ENCODE assay signal across 8 cellular contexts in the genomic region with DNA sequence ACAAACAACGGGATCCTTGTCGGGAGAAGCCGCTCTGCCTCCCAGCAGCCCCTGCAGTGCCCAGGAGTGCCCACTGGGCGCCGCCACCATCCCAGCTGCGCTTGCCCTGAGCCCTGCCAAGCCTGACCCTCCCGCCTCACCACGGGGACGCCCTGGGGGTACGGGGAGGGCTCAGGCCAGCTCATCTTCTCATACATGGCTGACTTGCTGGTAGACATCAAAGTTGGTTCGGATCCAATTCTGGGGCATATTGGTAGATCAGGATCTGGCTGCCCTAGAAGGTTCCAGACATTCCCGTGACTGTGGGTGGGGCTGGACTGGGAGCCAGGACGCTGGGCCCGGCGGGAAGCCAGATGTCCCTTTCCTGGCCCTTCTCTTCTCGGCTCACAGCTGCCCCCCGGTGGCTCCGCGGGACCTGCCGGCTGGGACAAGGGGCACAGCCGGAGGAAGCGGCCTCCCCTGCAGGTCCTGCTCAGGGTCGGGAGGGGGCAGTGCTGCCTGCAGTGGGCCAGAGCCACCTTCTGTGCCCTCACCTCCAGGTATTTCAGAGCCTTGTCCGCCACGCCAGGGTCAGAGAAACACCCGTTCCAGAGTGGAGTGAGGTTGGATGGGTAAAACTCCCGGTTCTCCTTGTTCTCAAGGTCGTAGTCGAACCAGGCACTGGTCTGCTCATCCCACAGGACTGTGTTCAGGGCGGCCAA. TPM values are rescaled to one million over a fixed set of nuclear protein-coding genes. Genes with fewer than 3 reads are reported as not detected.
DNase-seq lines count a peak whose midpoint lies in the region; ATAC-seq and FAIRE-seq lines count a peak whose summit lies in the region.

No MANE protein-coding gene starts in this region.

- CTCF ChIA-PET in CD4-positive, alpha-beta memory T cell (lab: Charles Lee; ENCODE audit: partially characterized antibody), result interaction anchor here (0.7 to 12.6 kb wide), 51 partner anchors 9 to 266 kb away, joined by 3 to 149 read pairs (median 4); a partner anchor contains a TSS

- peak overlapping the region; percentile 65 to 83 (median 76) for H3K4me3 Mint-ChIP-seq in CD4-positive, alpha-beta memory T cell

- intact Hi-C loops in CD4-positive, alpha-beta memory T cell (cut with micrococcal nuclease), result loop anchor here (1.0 to 5.0 kb wide), 6 partner anchors 9 to 266 kb away; a partner anchor contains a TSS

- H3K9me3 Mint-ChIP-seq in CD4-positive, alpha-beta memory T cell, result peaks cover 0 to 2% (median 0%) of the 10 kb centered on the region in 8 donors

- peak overlapping the region in 6 of 7 donors; percentile 50 to 89 (median 78) for H3K27ac Mint-ChIP-seq in CD4-positive, alpha-beta memory T cell

- no peaks in the 10 kb centered on the region for H3K9me3 ChIP-seq in CD4-positive, alpha-beta memory T cell (ENCODE audit: control insufficient read depth in 1 of 2, low read length in 2 of 2)
- no peaks in the 10 kb centered on the region; the same call in 1 of the 2 replicates for H3K9me3 ChIP-seq in NT2/D1 (ENCODE audit: insufficient read depth, low read length)

- H3K27ac ChIP-seq in CD4-positive, alpha-beta memory T cell (ENCODE audit: low read depth, low read length), result peak overlapping the region; percentile 59

- H3K4me3 ChIP-seq in CD4-positive, alpha-beta memory T cell (ENCODE audit: low read length in 2 of 2), result peak overlapping the region; percentile 44 to 75
- H3K4me3 ChIP-seq in NT2/D1 (ENCODE audit: insufficient read length, low read depth), result peak overlapping the region; percentile 9

- H3K27me3 Mint-ChIP-seq in CD4-positive, alpha-beta memory T cell, result peaks cover 0 to 3% of the 10 kb centered on the region in 2 donors

- POLR2A ChIA-PET in CD4-positive, alpha-beta memory T cell (lab: Charles Lee; ENCODE audit: partially characterized antibody), result interaction anchor here (0.8 to 8.7 kb wide), 17 partner anchors 10 to 329 kb away, joined by 3 to 99 read pairs (median 4); a partner anchor contains a TSS

- DNase-seq in CD4-positive, alpha-beta memory T cell, result peak; percentile 76 to 86 (median 83)
- peak; percentile 92 for DNase-seq in HTR-8/SVneo (ENCODE audit: insufficient read length, low spot score)
- DNase-seq in NT2/D1 (ENCODE audit: low read depth, low spot score), result peak; percentile 90
- peak; percentile 73 for DNase-seq in activated T-cell treated with anti-CD3 and anti-CD28 coated beads for 1 hour (ENCODE audit: low read depth)
- DNase-seq in epidermal melanocyte (ENCODE audit: insufficient read length, low spot score), result peak; percentile 77
- DNase-seq in middle frontal gyrus (ENCODE audit: extremely low spot score, low spot score), result peak; percentile 79
- DNase-seq in stimulated activated CD8-positive, alpha-beta memory T cell treated with anti-CD3 and anti-CD28 coated beads, Interleukin-15, amount 100 ng/mL, for 4 hours (ENCODE audit: low read depth in 2 of 2), result peak; percentile 60 to 70

- H3K9ac ChIP-seq in NT2/D1 (ENCODE audit: insufficient read length, low read depth), result peak overlapping the region; percentile 76

- no peaks in the 10 kb centered on the region for H3K27me3 ChIP-seq in CD4-positive, alpha-beta memory T cell (ENCODE audit: insufficient read depth, low read length)
- no peaks in the 10 kb centered on the region for H3K27me3 ChIP-seq in NT2/D1 (ENCODE audit: insufficient read depth, insufficient read length)

- H3K36me3 Mint-ChIP-seq in CD4-positive, alpha-beta memory T cell, result no peaks in the 10 kb centered on the region

- ATAC-seq in GM21360 (IDR thresholded peaks at IDR 0.05; ENCODE audit: unreplicated experiment), result peak; percentile 80

- no peaks in the 10 kb centered on the region for H3K36me3 ChIP-seq in CD4-positive, alpha-beta memory T cell (ENCODE audit: insufficient read depth, low read length)
- no peaks in the 10 kb centered on the region for H3K36me3 ChIP-seq in NT2/D1 (ENCODE audit: insufficient read depth, insufficient read length, low read length)

- H3K4me1 ChIP-seq in CD4-positive, alpha-beta memory T cell (ENCODE audit: insufficient read depth, low read length), result peaks cover 51% of the 10 kb centered on the region
- peaks cover 16% of the 10 kb centered on the region for H3K4me1 ChIP-seq in NT2/D1 (ENCODE audit: insufficient read depth, insufficient read length)

- peaks cover 37 to 67% (median 50%) of the 10 kb centered on the region in 4 donors for H3K4me1 Mint-ChIP-seq in CD4-positive, alpha-beta memory T cell

- peak; percentile 98 for FAIRE-seq in HTR-8/SVneo (lab: Jason Lieb, UNC)

RNA-seq across cellular contexts. Expression of a gene that starts 10.6 kb away (rescaled TPM):
- total RNA-seq in CD4-positive, alpha-beta memory T cell, result not detected
- polyA plus RNA-seq in CD4-positive, alpha-beta memory T cell, result not detected

Comparison
In these comparisons a context has a peak if more than half of its experiments do, and no peak if none do; other contexts are left out.
1. Peak in every context shown above with its lines: DNase-seq, ATAC-seq, H3K4me3 ChIP-seq and H3K27ac ChIP-seq.